8 cellular contexts compared by ENCODE assay signal in the genomic region with DNA sequence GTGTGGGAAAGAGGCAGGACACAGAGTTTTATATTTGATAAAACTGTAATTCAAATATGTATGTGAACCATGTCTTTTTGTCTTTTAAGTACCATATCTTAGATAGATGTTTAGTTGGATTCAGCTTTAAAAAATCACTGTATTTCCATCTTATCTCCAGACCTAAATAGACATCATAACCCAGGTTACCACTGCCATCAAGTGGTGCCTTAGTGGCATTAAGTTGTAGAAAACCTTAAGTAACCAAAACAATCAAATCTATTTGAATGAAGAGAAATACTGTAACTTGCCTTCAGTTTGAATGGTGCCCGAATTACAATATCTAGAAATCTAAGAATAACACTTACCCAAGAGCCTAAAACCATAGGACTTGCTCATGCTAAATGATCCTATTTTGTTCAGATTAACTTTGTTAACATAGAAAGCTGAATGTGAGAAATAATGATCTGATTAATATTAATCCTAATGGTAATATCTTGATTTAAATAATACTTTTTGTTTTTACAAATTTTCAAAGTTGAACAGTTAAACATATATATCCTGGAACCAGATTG.
DNase-seq lines count a peak whose midpoint lies in the region.

No MANE protein-coding gene starts in this region.

- no peaks in the 10 kb centered on the region for H3K36me3 Mint-ChIP-seq in CD8-positive, alpha-beta memory T cell
- no peaks in the 10 kb centered on the region for H3K36me3 Mint-ChIP-seq in activated T-helper 1 cell treated with anti-CD3 and anti-CD28 coated beads, Interleukin-12 subunit alpha, Interleukin-12 subunit beta, Interleukin-2, Interleukin-4 antibody, amounts not matched to agents 30 ng/mL and 10 ng/mL and 1 ng/mL, durations not matched to agents 14 hours and 24 hours and 36 hours (ENCODE audit: low read depth)

- DNase-seq in SKM-1 treated with dmso at 0.1 percent for 144 hours (lab: John Stamatoyannopoulos, UW; ENCODE audit: unreplicated experiment) (peak; percentile 23), SKM-1 (lab: John Stamatoyannopoulos, UW; ENCODE audit: unreplicated experiment) (no peak), NCI-H2227 (lab: John Stamatoyannopoulos, UW; ENCODE audit: unreplicated experiment) (peak; percentile 68), dedifferentiated amniotic fluid mesenchymal stem cell (ENCODE audit: extremely low spot score) (peak; percentile 25), pons (ENCODE audit: low spot score) (peak; percentile 31), MG63 (no peak)
- no peak for DNase-seq in CD8-positive, alpha-beta memory T cell
- DNase-seq in activated T-helper 1 cell treated with anti-CD3 and anti-CD28 coated beads, Interleukin-12 subunit alpha, Interleukin-12 subunit beta, Interleukin-2, Interleukin-4 antibody, amounts not matched to agents 30 ng/mL and 10 ng/mL and 1 ng/mL, durations not matched to agents 14 hours and 24 hours and 36 hours (ENCODE audit: low spot score): no peak

- CTCF ChIA-PET in CD8-positive, alpha-beta memory T cell (lab: Charles Lee): no interaction called here

- H3K9me3 Mint-ChIP-seq in CD8-positive, alpha-beta memory T cell: peaks cover 0 to 3% (median 0%) of the 10 kb centered on the region in 5 donors
- H3K9me3 Mint-ChIP-seq in activated T-helper 1 cell treated with anti-CD3 and anti-CD28 coated beads, Interleukin-12 subunit alpha, Interleukin-12 subunit beta, Interleukin-2, Interleukin-4 antibody, amounts not matched to agents 30 ng/mL and 10 ng/mL and 1 ng/mL, durations not matched to agents 14 hours and 24 hours and 36 hours: no peaks in the 10 kb centered on the region

- POLR2A ChIA-PET in CD8-positive, alpha-beta memory T cell (lab: Charles Lee): no interaction called here

- no peak overlapping the region for H3K27ac Mint-ChIP-seq in CD8-positive, alpha-beta memory T cell
- no peak overlapping the region for H3K27ac Mint-ChIP-seq in activated T-helper 1 cell treated with anti-CD3 and anti-CD28 coated beads, Interleukin-12 subunit alpha, Interleukin-12 subunit beta, Interleukin-2, Interleukin-4 antibody, amounts not matched to agents 30 ng/mL and 10 ng/mL and 1 ng/mL, durations not matched to agents 14 hours and 24 hours and 36 hours

- no peaks in the 10 kb centered on the region for H3K4me1 Mint-ChIP-seq in CD8-positive, alpha-beta memory T cell
- H3K4me1 Mint-ChIP-seq in activated T-helper 1 cell treated with anti-CD3 and anti-CD28 coated beads, Interleukin-12 subunit alpha, Interleukin-12 subunit beta, Interleukin-2, Interleukin-4 antibody, amounts not matched to agents 30 ng/mL and 10 ng/mL and 1 ng/mL, durations not matched to agents 14 hours and 24 hours and 36 hours (ENCODE audit: low read depth): no peaks in the 10 kb centered on the region

- H3K27me3 ChIP-seq in CD8-positive, alpha-beta memory T cell (ENCODE audit: insufficient read depth, low read length, poor library complexity, severe bottlenecking): no peaks in the 10 kb centered on the region
- H3K27me3 ChIP-seq in MG63: no peaks in the 10 kb centered on the region

- intact Hi-C loops in activated T-helper 1 cell treated with anti-CD3 and anti-CD28 coated beads, Interleukin-12 subunit alpha, Interleukin-12 subunit beta, Interleukin-2, Interleukin-4 antibody, amounts not matched to agents 30 ng/mL and 10 ng/mL and 1 ng/mL, durations not matched to agents 14 hours and 24 hours and 36 hours (cut with micrococcal nuclease): loop anchor here (5.0 kb wide), 2 partner anchors 91 to 934 kb away; a partner anchor contains a TSS

- H3K4me3 Mint-ChIP-seq in CD8-positive, alpha-beta memory T cell: no peak overlapping the region
- H3K4me3 Mint-ChIP-seq in activated T-helper 1 cell treated with anti-CD3 and anti-CD28 coated beads, Interleukin-12 subunit alpha, Interleukin-12 subunit beta, Interleukin-2, Interleukin-4 antibody, amounts not matched to agents 30 ng/mL and 10 ng/mL and 1 ng/mL, durations not matched to agents 14 hours and 24 hours and 36 hours: no peak overlapping the region

- H3K4me1 ChIP-seq in CD8-positive, alpha-beta memory T cell (ENCODE audit: insufficient read depth, low read length): no peaks in the 10 kb centered on the region

- no peaks in the 10 kb centered on the region for H3K36me3 ChIP-seq in CD8-positive, alpha-beta memory T cell (ENCODE audit: insufficient read depth, low read length)
- no peaks in the 10 kb centered on the region for H3K36me3 ChIP-seq in MG63

- H3K27ac ChIP-seq in CD8-positive, alpha-beta memory T cell (ENCODE audit: low read depth, low read length): no peak overlapping the region

- H3K4me3 ChIP-seq in CD8-positive, alpha-beta memory T cell (ENCODE audit: low read length): no peak overlapping the region
- H3K4me3 ChIP-seq in MG63: no peak overlapping the region

- no peaks in the 10 kb centered on the region for H3K27me3 Mint-ChIP-seq in CD8-positive, alpha-beta memory T cell
- H3K27me3 Mint-ChIP-seq in activated T-helper 1 cell treated with anti-CD3 and anti-CD28 coated beads, Interleukin-12 subunit alpha, Interleukin-12 subunit beta, Interleukin-2, Interleukin-4 antibody, amounts not matched to agents 30 ng/mL and 10 ng/mL and 1 ng/mL, durations not matched to agents 14 hours and 24 hours and 36 hours (ENCODE audit: insufficient read depth): peaks cover 2% of the 10 kb centered on the region

- H3K9me3 ChIP-seq in CD8-positive, alpha-beta memory T cell (ENCODE audit: low read length): no peaks in the 10 kb centered on the region
- H3K9me3 ChIP-seq in MG63: no peaks in the 10 kb centered on the region

Comparison
In these comparisons a context has a peak if more than half of its experiments do, and no peak if none do; other contexts are left out.
1. DNase-seq: peak in SKM-1 treated with dmso at 0.1 percent for 144 hours (single experiment), NCI-H2227 (single experiment), dedifferentiated amniotic fluid mesenchymal stem cell (single experiment) and pons (single experiment); none in SKM-1 (single experiment), CD8-positive, alpha-beta memory T cell (0 of 5), activated T-helper 1 cell treated with anti-CD3 and anti-CD28 coated beads, Interleukin-12 subunit alpha, Interleukin-12 subunit beta, Interleukin-2, Interleukin-4 antibody, amounts not matched to agents 30 ng/mL and 10 ng/mL and 1 ng/mL, durations not matched to agents 14 hours and 24 hours and 36 hours (single experiment) and MG63 (single experiment).